In genomic region chr14:58826845-58827686, GRCh38 we compare ENCODE assay signal across 10 cellular contexts.
DNase-seq lines count a peak whose midpoint lies in the region; ATAC-seq and TF ChIP-seq lines count a peak whose summit lies in the region.
"Had no signal": no experiment of that assay in that cellular context is flagged by ENCODE, and none has a peak within 500 bp of the region (broad histone marks: within the 10 kb centered on the region; RNA-seq: fewer than 3 reads in every experiment).

No MANE protein-coding gene starts in this region.

- peak; percentile 58 for ATAC-seq in left lobe of liver
- no peak for ATAC-seq in activated CD4-positive, CD25-positive, alpha-beta regulatory T cell treated with anti-CD3 and anti-CD28 coated beads, Interleukin-2, amount 50 U/mL, for 24 hours

- DNase-seq in ACHN (peak; percentile 2), GM13976 (ENCODE audit: low spot score) (no peak), RPMI7951 (ENCODE audit: low read depth) (peak; percentile 29), left lobe of liver (ENCODE audit: low spot score) (no peak), GF-D8 (lab: John Stamatoyannopoulos, UW) (no peak)
- DNase-seq in activated naive CD4-positive, alpha-beta T cell (lab: John Stamatoyannopoulos, UW): no peak
- DNase-seq in activated CD4-positive, alpha-beta T cell treated with anti-CD3 and anti-CD28 coated beads, Interleukin-2, amount 10 ng/mL, durations not matched to agents 24 days and 14 days: no peak
- DNase-seq: CD4-positive, alpha-beta memory T cell; NCI-H226 had no signal

- peaks cover 9% of the 10 kb centered on the region for H3K4me1 Mint-ChIP-seq in activated CD4-positive, alpha-beta T cell treated with anti-CD3 and anti-CD28 coated beads, Interleukin-2, amount 10 ng/mL, durations not matched to agents 24 days and 14 days
- H3K4me1 Mint-ChIP-seq: CD4-positive, alpha-beta memory T cell had no signal

- intact Hi-C loops in activated CD4-positive, alpha-beta T cell treated with anti-CD3 and anti-CD28 coated beads, Interleukin-2, amount 10 ng/mL, durations not matched to agents 24 days and 14 days (cut with micrococcal nuclease): loop anchor here (10.0 kb wide), 1 partner anchor 322 kb away; no protein-coding TSS in a partner anchor

- H3K27ac Mint-ChIP-seq in activated CD4-positive, alpha-beta T cell treated with anti-CD3 and anti-CD28 coated beads, Interleukin-2, amount 10 ng/mL, durations not matched to agents 24 days and 14 days: no peak overlapping the region
- H3K27ac Mint-ChIP-seq: CD4-positive, alpha-beta memory T cell had no signal

- H3K36me3 Mint-ChIP-seq in activated CD4-positive, alpha-beta T cell treated with anti-CD3 and anti-CD28 coated beads, Interleukin-2, amount 10 ng/mL, durations not matched to agents 24 days and 14 days (ENCODE audit: low read depth): no peaks in the 10 kb centered on the region
- H3K36me3 Mint-ChIP-seq: CD4-positive, alpha-beta memory T cell had no signal

- in situ Hi-C loops in ACHN (cut with HindIII; ENCODE audit: low pct_ligation_motif_present, low pct_unique_long_range_greater_than_20kb, low sequenced_read_pairs): no loop called here
- in situ Hi-C loops in GM13976 (cut with MboI; ENCODE audit: low sequenced_read_pairs, unreplicated experiment): no loop called here

- no peaks in the 10 kb centered on the region for H3K27me3 Mint-ChIP-seq in activated CD4-positive, alpha-beta T cell treated with anti-CD3 and anti-CD28 coated beads, Interleukin-2, amount 10 ng/mL, durations not matched to agents 24 days and 14 days
- H3K27me3 Mint-ChIP-seq: CD4-positive, alpha-beta memory T cell had no signal

- peak; percentile 16 for TF ChIP-seq CTCF in GM13976 (IDR thresholded peaks at IDR 0.05; ENCODE audit: borderline replicate concordance, control extremely low read depth, extremely low read depth, insufficient read depth, missing control alignments)

- no peaks in the 10 kb centered on the region for H3K9me3 Mint-ChIP-seq in activated CD4-positive, alpha-beta T cell treated with anti-CD3 and anti-CD28 coated beads, Interleukin-2, amount 10 ng/mL, durations not matched to agents 24 days and 14 days

- no peak overlapping the region for H3K4me3 Mint-ChIP-seq in activated CD4-positive, alpha-beta T cell treated with anti-CD3 and anti-CD28 coated beads, Interleukin-2, amount 10 ng/mL, durations not matched to agents 24 days and 14 days
- H3K4me3 Mint-ChIP-seq: CD4-positive, alpha-beta memory T cell had no signal

Comparison
In these comparisons a context has a peak if more than half of its experiments do, and no peak if none do; other contexts are left out.
1. DNase-seq: peak in ACHN (single experiment) and RPMI7951 (single experiment); none in GM13976 (single experiment), left lobe of liver (single experiment), activated naive CD4-positive, alpha-beta T cell (0 of 4), activated CD4-positive, alpha-beta T cell treated with anti-CD3 and anti-CD28 coated beads, Interleukin-2, amount 10 ng/mL, durations not matched to agents 24 days and 14 days (single experiment) and GF-D8 (single experiment).